30 cellular contexts compared by ENCODE assay signal in the genomic region with DNA sequence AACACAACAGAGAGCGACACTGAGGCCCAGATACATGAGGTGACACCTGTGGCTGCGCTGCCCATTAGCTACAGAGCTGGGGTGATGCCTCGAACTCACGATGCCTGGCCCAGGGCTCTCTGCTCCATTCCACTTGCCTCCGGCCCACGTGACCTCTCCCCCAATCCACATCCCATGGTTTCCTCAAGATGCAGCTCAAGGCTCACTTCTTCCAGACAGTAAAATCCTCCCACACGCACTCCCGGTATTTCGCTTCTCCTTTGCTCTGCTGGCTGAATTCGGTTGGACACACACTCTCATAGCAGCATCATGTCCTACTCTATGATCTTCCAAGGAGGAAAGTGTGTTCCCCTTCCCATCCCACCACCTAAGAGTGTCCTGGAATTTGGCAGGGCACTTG.
"Had no signal": no experiment of that assay in that cellular context is flagged by ENCODE, and none has a peak within 500 bp of the region (broad histone marks: within the 10 kb centered on the region; RNA-seq: fewer than 3 reads in every experiment).

No MANE protein-coding gene starts in this region.

- H3K9me3 ChIP-seq: heart left ventricle, lower lobe of right lung, mucosa of descending colon, pancreas, prostate gland, stomach, testis, thyroid gland, transverse colon, vagina had no signal

- H3K9ac ChIP-seq: neural progenitor cell had no signal

- H3K27ac Mint-ChIP-seq: naive thymus-derived CD4-positive, alpha-beta T cell; nephron; neural progenitor cell; stimulated activated naive B cell treated with anti-CD40 and anti-IgM and Interleukin-4, amounts not matched to agents 10 μg/mL and 1 μg/mL and 100 μg/mL, for 72 hours had no signal

- H3K27me3 Mint-ChIP-seq: naive thymus-derived CD4-positive, alpha-beta T cell; stimulated activated naive B cell treated with anti-CD40 and anti-IgM and Interleukin-4, amounts not matched to agents 10 μg/mL and 1 μg/mL and 100 μg/mL, for 72 hours had no signal

- DNase-seq: heart left ventricle; hypothalamus; immature natural killer cell; left lung; lower lobe of right lung; mammary epithelial cell; midbrain; mucosa of descending colon; naive thymus-derived CD4-positive, alpha-beta T cell; pancreas; posterior cingulate gyrus; retina; right cardiac atrium; stimulated activated CD4-positive, alpha-beta T cell treated with anti-CD3 and anti-CD28 coated beads, Interleukin-12 subunit alpha, Interleukin-12 subunit beta, amount 100 ng/mL, for 4 hours; stimulated activated CD4-positive, alpha-beta T cell treated with anti-CD3 and anti-CD28 coated beads, Interleukin-15, amount 100 ng/mL, for 24 hours; stimulated activated CD4-positive, alpha-beta T cell treated with anti-CD3 and anti-CD28 coated beads, Interleukin-2, amount 100 ng/mL, for 24 hours; stimulated activated CD4-positive, alpha-beta T cell treated with anti-CD3 and anti-CD28 coated beads, Interleukin-4, amount 100 ng/mL, for 1 hour; stimulated activated naive B cell treated with anti-CD40 and anti-IgM and Interleukin-4, amounts not matched to agents 10 μg/mL and 1 μg/mL and 100 μg/mL, for 72 hours; stimulated activated naive CD8-positive, alpha-beta T cell treated with anti-CD3 and anti-CD28 coated beads, Interleukin-15, Interleukin-2, amounts not matched to agents 100 U/mL and 50 U/mL, for 24 hours; stomach; testis; thyroid gland; transverse colon had no signal

- H3K4me2 ChIP-seq: neural progenitor cell had no signal

- H3K4me3 Mint-ChIP-seq: immature natural killer cell; naive thymus-derived CD4-positive, alpha-beta T cell; nephron; neural progenitor cell; stimulated activated naive B cell treated with anti-CD40 and anti-IgM and Interleukin-4, amounts not matched to agents 10 μg/mL and 1 μg/mL and 100 μg/mL, for 72 hours had no signal

- H3K4me1 ChIP-seq: left lung, lower lobe of right lung, neural progenitor cell, pancreas, prostate gland, stomach, testis, thyroid gland, transverse colon, vagina had no signal

- H2AFZ ChIP-seq: neural progenitor cell had no signal

- H3K27me3 ChIP-seq: heart left ventricle, left lung, neural progenitor cell, pancreas, stomach, testis, thyroid gland, transverse colon, vagina had no signal

- H3K27ac ChIP-seq: heart left ventricle, left lung, lower lobe of right lung, neural progenitor cell, pancreas, prostate gland, skin epidermis, stomach, testis, thyroid gland, transverse colon, vagina had no signal

- H3K4me1 Mint-ChIP-seq: nephron; stimulated activated naive B cell treated with anti-CD40 and anti-IgM and Interleukin-4, amounts not matched to agents 10 μg/mL and 1 μg/mL and 100 μg/mL, for 72 hours had no signal

- H3K4me3 ChIP-seq: heart left ventricle, left lung, lower lobe of right lung, mucosa of descending colon, neural progenitor cell, pancreas, prostate gland, skin epidermis, stomach, testis, thyroid gland, transverse colon, vagina had no signal

- FAIRE-seq: islet of Langerhans, pancreas had no signal

- ATAC-seq: heart left ventricle; left lung; lower lobe of right lung; mucosa of descending colon; pancreas; right cardiac atrium; sciatic nerve; stimulated activated naive B cell treated with anti-CD40 and anti-IgM and Interleukin-4, amounts not matched to agents 10 μg/mL and 1 μg/mL and 100 μg/mL, for 72 hours; stimulated activated naive CD8-positive, alpha-beta T cell treated with anti-CD3 and anti-CD28 coated beads, Interleukin-15, Interleukin-2, amounts not matched to agents 100 U/mL and 50 U/mL, for 24 hours had no signal

- H3K36me3 ChIP-seq: heart left ventricle, left lung, lower lobe of right lung, neural progenitor cell, pancreas, prostate gland, stomach, thyroid gland, transverse colon, vagina had no signal
